Comparison of ENCODE assay signal across 1 cellular context in the genomic region with DNA sequence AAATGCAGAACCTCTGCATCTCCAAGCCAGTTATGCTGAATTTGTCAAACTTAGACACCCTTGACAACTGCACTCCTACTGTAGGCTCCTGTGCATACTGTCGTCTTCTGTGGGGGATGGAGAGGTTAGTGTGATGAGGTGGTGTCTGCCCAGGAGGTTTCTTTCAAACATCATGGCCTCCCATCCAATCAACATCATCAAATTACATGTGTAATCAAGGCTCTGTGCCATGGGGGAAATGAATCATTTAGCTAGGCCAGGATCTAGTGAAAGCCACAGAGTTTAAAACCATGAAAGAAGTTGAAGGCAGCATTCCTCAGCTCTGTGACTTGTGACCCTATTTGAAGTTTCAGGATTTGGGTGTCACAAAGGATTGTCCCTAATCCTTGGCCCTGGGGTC.
TF ChIP-seq lines count a peak whose summit lies in the region.

No MANE protein-coding gene starts in this region.

TF ChIP-seq in GM23338, 12 proteins besides CTCF, POLR2A, EP300 and RAD21:
- TF ChIP-seq, protein P1, sequence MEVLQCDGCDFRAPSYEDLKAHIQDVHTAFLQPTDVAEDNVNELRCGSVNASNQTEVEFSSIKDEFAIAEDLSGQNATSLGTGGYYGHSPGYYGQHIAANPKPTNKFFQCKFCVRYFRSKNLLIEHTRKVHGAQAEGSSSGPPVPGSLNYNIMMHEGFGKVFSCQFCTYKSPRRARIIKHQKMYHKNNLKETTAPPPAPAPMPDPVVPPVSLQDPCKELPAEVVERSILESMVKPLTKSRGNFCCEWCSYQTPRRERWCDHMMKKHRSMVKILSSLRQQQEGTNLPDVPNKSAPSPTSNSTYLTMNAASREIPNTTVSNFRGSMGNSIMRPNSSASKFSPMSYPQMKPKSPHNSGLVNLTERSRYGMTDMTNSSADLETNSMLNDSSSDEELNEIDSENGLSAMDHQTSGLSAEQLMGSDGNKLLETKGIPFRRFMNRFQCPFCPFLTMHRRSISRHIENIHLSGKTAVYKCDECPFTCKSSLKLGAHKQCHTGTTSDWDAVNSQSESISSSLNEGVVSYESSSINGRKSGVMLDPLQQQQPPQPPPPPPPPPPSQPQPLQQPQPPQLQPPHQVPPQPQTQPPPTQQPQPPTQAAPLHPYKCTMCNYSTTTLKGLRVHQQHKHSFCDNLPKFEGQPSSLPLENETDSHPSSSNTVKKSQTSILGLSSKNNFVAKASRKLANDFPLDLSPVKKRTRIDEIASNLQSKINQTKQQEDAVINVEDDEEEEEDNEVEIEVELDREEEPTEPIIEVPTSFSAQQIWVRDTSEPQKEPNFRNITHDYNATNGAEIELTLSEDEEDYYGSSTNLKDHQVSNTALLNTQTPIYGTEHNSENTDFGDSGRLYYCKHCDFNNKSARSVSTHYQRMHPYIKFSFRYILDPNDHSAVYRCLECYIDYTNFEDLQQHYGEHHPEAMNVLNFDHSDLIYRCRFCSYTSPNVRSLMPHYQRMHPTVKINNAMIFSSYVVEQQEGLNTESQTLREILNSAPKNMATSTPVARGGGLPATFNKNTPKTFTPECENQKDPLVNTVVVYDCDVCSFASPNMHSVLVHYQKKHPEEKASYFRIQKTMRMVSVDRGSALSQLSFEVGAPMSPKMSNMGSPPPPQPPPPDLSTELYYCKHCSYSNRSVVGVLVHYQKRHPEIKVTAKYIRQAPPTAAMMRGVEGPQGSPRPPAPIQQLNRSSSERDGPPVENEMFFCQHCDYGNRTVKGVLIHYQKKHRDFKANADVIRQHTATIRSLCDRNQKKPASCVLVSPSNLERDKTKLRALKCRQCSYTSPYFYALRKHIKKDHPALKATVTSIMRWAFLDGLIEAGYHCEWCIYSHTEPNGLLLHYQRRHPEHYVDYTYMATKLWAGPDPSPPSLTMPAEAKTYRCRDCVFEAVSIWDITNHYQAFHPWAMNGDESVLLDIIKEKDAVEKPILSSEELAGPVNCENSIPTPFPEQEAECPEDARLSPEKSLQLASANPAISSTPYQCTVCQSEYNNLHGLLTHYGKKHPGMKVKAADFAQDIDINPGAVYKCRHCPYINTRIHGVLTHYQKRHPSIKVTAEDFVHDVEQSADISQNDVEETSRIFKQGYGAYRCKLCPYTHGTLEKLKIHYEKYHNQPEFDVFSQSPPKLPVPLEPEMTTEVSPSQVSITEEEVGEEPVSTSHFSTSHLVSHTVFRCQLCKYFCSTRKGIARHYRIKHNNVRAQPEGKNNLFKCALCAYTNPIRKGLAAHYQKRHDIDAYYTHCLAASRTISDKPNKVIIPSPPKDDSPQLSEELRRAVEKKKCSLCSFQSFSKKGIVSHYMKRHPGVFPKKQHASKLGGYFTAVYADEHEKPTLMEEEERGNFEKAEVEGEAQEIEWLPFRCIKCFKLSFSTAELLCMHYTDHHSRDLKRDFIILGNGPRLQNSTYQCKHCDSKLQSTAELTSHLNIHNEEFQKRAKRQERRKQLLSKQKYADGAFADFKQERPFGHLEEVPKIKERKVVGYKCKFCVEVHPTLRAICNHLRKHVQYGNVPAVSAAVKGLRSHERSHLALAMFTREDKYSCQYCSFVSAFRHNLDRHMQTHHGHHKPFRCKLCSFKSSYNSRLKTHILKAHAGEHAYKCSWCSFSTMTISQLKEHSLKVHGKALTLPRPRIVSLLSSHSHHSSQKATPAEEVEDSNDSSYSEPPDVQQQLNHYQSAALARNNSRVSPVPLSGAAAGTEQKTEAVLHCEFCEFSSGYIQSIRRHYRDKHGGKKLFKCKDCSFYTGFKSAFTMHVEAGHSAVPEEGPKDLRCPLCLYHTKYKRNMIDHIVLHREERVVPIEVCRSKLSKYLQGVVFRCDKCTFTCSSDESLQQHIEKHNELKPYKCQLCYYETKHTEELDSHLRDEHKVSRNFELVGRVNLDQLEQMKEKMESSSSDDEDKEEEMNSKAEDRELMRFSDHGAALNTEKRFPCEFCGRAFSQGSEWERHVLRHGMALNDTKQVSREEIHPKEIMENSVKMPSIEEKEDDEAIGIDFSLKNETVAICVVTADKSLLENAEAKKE (CRISPR knock-in tag; IDR thresholded peaks at IDR 0.05), result no peak
- TF ChIP-seq, protein P2, sequence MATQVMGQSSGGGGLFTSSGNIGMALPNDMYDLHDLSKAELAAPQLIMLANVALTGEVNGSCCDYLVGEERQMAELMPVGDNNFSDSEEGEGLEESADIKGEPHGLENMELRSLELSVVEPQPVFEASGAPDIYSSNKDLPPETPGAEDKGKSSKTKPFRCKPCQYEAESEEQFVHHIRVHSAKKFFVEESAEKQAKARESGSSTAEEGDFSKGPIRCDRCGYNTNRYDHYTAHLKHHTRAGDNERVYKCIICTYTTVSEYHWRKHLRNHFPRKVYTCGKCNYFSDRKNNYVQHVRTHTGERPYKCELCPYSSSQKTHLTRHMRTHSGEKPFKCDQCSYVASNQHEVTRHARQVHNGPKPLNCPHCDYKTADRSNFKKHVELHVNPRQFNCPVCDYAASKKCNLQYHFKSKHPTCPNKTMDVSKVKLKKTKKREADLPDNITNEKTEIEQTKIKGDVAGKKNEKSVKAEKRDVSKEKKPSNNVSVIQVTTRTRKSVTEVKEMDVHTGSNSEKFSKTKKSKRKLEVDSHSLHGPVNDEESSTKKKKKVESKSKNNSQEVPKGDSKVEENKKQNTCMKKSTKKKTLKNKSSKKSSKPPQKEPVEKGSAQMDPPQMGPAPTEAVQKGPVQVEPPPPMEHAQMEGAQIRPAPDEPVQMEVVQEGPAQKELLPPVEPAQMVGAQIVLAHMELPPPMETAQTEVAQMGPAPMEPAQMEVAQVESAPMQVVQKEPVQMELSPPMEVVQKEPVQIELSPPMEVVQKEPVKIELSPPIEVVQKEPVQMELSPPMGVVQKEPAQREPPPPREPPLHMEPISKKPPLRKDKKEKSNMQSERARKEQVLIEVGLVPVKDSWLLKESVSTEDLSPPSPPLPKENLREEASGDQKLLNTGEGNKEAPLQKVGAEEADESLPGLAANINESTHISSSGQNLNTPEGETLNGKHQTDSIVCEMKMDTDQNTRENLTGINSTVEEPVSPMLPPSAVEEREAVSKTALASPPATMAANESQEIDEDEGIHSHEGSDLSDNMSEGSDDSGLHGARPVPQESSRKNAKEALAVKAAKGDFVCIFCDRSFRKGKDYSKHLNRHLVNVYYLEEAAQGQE (IDR thresholded peaks at IDR 0.05; ENCODE audit: unreplicated experiment), result no peak
- TF ChIP-seq ZNF114 (CRISPR knock-in tag; IDR thresholded peaks at IDR 0.05) (no peak), POLR2AphosphoS5 (IDR thresholded peaks at IDR 0.05; ENCODE audit: low read depth) (no peak), EZH2 (IDR thresholded peaks at IDR 0.05; ENCODE audit: low read depth, unreplicated experiment) (no peak), JUNB (IDR thresholded peaks at IDR 0.05; ENCODE audit: unreplicated experiment) (no peak), STAT1 (IDR thresholded peaks at IDR 0.05; ENCODE audit: unreplicated experiment) (no peak), EZH2phosphoT487 (IDR thresholded peaks at IDR 0.05; ENCODE audit: unreplicated experiment) (no peak), ZNF331 (CRISPR knock-in tag; IDR thresholded peaks at IDR 0.05; ENCODE audit: low read depth) (no peak), NANOG (IDR thresholded peaks at IDR 0.05; ENCODE audit: borderline replicate concordance) (no peak)
- TF ChIP-seq, protein P3, sequence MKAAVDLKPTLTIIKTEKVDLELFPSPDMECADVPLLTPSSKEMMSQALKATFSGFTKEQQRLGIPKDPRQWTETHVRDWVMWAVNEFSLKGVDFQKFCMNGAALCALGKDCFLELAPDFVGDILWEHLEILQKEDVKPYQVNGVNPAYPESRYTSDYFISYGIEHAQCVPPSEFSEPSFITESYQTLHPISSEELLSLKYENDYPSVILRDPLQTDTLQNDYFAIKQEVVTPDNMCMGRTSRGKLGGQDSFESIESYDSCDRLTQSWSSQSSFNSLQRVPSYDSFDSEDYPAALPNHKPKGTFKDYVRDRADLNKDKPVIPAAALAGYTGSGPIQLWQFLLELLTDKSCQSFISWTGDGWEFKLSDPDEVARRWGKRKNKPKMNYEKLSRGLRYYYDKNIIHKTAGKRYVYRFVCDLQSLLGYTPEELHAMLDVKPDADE (IDR thresholded peaks at IDR 0.05), result no peak
